Comparison of ENCODE assay signal across 8 cellular contexts in genomic region chr15:74901612-74902063, GRCh38. TPM values are rescaled to one million over a fixed set of nuclear protein-coding genes. Genes with fewer than 3 reads are reported as not detected.
DNase-seq lines count a peak whose midpoint lies in the region; ATAC-seq and TF ChIP-seq lines count a peak whose summit lies in the region.

No MANE protein-coding gene starts in this region.

- H3K4me1 Mint-ChIP-seq in chondrocyte (ENCODE audit: low read depth): peaks cover 41% of the 10 kb centered on the region

- H3K36me3 ChIP-seq in lower lobe of right lung: peaks cover 72% of the 10 kb centered on the region

- intact Hi-C loops in lower lobe of right lung (cut with DNase I): no loop called here

- TF ChIP-seq CTCF in chondrocyte (IDR thresholded peaks at IDR 0.05) (peak; percentile 94), lower lobe of right lung (IDR thresholded peaks at IDR 0.05) (peak; percentile 96)

- no peaks in the 10 kb centered on the region for H3K27me3 Mint-ChIP-seq in chondrocyte (ENCODE audit: low read depth)

- no peaks in the 10 kb centered on the region for H3K27me3 ChIP-seq in lower lobe of right lung (ENCODE audit: low read depth)

- peaks cover 36% of the 10 kb centered on the region for H3K4me1 ChIP-seq in lower lobe of right lung

- peak overlapping the region; percentile 8 for H3K27ac ChIP-seq in lower lobe of right lung

- DNase-seq in NCI-H2227 (lab: John Stamatoyannopoulos, UW; ENCODE audit: unreplicated experiment) (peak; percentile 39), NCI-H2227 treated with DMSO at 0.1 percent for 48 hours (lab: John Stamatoyannopoulos, UW) (no peak), NCI-H1092 treated with DMSO at 0.1 percent for 48 hours (lab: John Stamatoyannopoulos, UW) (peak; percentile 21), chondrocyte (ENCODE audit: low spot score) (no peak), lower lobe of right lung (peak; percentile 57)
- DNase-seq in activated CD4-positive, CD25-positive, alpha-beta regulatory T cell treated with anti-CD3 and anti-CD28 coated beads, Interleukin-2, amount 50 U/mL, for 16 hours (ENCODE audit: low read depth, low spot score): peak; percentile 29
- DNase-seq in stimulated activated CD8-positive, alpha-beta memory T cell treated with anti-CD3 and anti-CD28 coated beads, Interleukin-4, amount 100 ng/mL, for 1 hour (ENCODE audit: low read depth in 2 of 2, low spot score in 1 of 2): peak; percentile 24 to 37

- no peak overlapping the region for H3K27ac Mint-ChIP-seq in chondrocyte (ENCODE audit: unreplicated experiment)

- H3K36me3 Mint-ChIP-seq in chondrocyte (ENCODE audit: low read depth): peaks cover 16% of the 10 kb centered on the region

- ATAC-seq in lower lobe of right lung (peak; percentile 56 to 78), GM21723 (IDR thresholded peaks at IDR 0.05; ENCODE audit: unreplicated experiment) (no peak)

- no peaks in the 10 kb centered on the region for H3K9me3 Mint-ChIP-seq in chondrocyte (ENCODE audit: low read depth)

- no peak overlapping the region for H3K4me3 Mint-ChIP-seq in chondrocyte (ENCODE audit: unreplicated experiment)

- no peaks in the 10 kb centered on the region for H3K9me3 ChIP-seq in lower lobe of right lung

- H3K4me3 ChIP-seq in lower lobe of right lung: no peak overlapping the region

RNA-seq across cellular contexts. Expression of gene FAM219B, which starts 5.0 kb away (rescaled TPM):
- total RNA-seq in chondrocyte: 78.0 to 97.6 TPM (median 89.9 TPM) in 3 replicates
- total RNA-seq in lower lobe of right lung: 92.2 TPM

RNA-seq across cellular contexts. Expression of gene MPI, which starts 11.8 kb away (rescaled TPM):
- total RNA-seq in chondrocyte (27.6 to 29.2 TPM (median 28.2 TPM) in 3 replicates), lower lobe of right lung (29.4 TPM)

RNA-seq across cellular contexts. Expression of gene SCAMP2, which starts 28.5 kb away (rescaled TPM):
- total RNA-seq in chondrocyte (67.4 to 75.5 TPM (median 67.9 TPM) in 3 replicates), lower lobe of right lung (122 TPM)

RNA-seq across cellular contexts. Expression of gene COX5A, which starts 36.2 kb away (rescaled TPM):
- total RNA-seq in chondrocyte (126 to 133 TPM (median 131 TPM) in 3 replicates), lower lobe of right lung (134 TPM)

RNA-seq across cellular contexts. Expression of gene RPP25, which starts 54.9 kb away (rescaled TPM):
- 12.2 to 17.8 TPM (median 17.7 TPM) in 3 replicates for total RNA-seq in chondrocyte
- 17.0 TPM for total RNA-seq in lower lobe of right lung

Comparison
In these comparisons a context has a peak if more than half of its experiments do, and no peak if none do; other contexts are left out.
1. DNase-seq: peak in NCI-H2227 (single experiment), NCI-H1092 treated with DMSO at 0.1 percent for 48 hours (single experiment), activated CD4-positive, CD25-positive, alpha-beta regulatory T cell treated with anti-CD3 and anti-CD28 coated beads, Interleukin-2, amount 50 U/mL, for 16 hours (single experiment), lower lobe of right lung (single experiment) and stimulated activated CD8-positive, alpha-beta memory T cell treated with anti-CD3 and anti-CD28 coated beads, Interleukin-4, amount 100 ng/mL, for 1 hour (2 of 2); none in NCI-H2227 treated with DMSO at 0.1 percent for 48 hours (single experiment) and chondrocyte (single experiment).